In the genomic region with DNA sequence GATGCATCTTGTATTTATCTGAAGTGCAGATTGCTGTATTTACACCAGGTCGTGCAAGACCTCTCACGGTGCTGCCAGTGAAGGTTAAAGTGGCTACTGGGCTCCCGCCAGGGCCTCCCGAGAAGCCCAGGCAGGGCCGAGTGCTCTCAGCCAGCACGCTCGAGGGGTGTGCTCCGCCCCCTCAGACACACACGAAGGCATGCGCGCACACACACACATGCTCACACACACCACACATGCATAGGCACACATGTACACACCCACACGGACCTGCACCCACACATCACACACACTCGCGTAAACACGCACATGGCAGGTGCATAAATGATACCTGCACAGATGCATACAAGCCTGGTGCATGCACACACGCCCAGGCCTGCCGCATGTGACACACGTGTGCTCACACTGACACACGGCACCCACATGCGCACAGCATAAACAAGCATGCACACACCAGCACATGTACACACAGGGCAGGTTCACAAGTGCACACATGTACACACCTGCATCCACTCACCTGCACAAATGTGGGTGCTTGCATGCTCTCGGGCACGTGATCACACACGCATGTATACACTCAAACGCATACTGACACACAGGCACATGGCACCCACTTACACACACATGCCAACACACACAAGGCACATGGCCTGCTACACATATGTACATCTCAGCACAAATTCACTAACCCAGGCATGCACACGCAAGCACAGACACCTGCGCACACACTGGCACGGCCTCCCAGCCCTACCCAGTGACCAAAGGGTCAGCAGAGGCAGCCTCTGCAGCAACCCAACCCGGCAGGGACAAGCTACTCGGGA, we compare ENCODE assay signal across 15 cellular contexts.
A peak's percentile ranks its signal among the peaks of the same experiment; 100 is the strongest.
DNase-seq lines count a peak whose midpoint lies in the region; ATAC-seq, FAIRE-seq and TF ChIP-seq lines count a peak whose summit lies in the region.
"Had no signal": no experiment of that assay in that cellular context is flagged by ENCODE, and none has a peak within 500 bp of the region (broad histone marks: within the 10 kb centered on the region; RNA-seq: fewer than 3 reads in every experiment).

No MANE protein-coding gene starts in this region.

- no TSS peak for BruUV-seq in HepG2 (replicated peaks; lab: Mats Ljungman, UMichigan)

- peak; percentile 94 for FAIRE-seq in HTR-8/SVneo (lab: Jason Lieb, UNC)
- no peak for FAIRE-seq in HepG2 (lab: Jason Lieb, UNC)
- FAIRE-seq: D721Med, G401.6 had no signal

- H3K4me1 ChIP-seq in heart right ventricle (peaks cover 0 to 7% (median 0%) of the 10 kb centered on the region in 9 donors), HepG2 (ENCODE audit: insufficient read depth, low read length) (no peaks in the 10 kb centered on the region), upper lobe of left lung (peaks cover 0 to 14% (median 9%) of the 10 kb centered on the region in 4 donors)

- in situ Hi-C loops in HepG2 (cut with HindIII; ENCODE audit: extremely low pct_ligation_motif_present, low pct_unique_long_range_greater_than_20kb): no loop called here

- no peak overlapping the region for H3K4me3 ChIP-seq in heart right ventricle
- H3K4me3 ChIP-seq in HepG2 (replicated peaks in 1 of 3; ENCODE audit: insufficient read depth in 1 of 3, low read depth in 2 of 3, low read length in 3 of 3): no peak overlapping the region
- H3K4me3 ChIP-seq in upper lobe of left lung: no peak overlapping the region
- H3K4me3 ChIP-seq: GM23248 had no signal

- H3K9ac ChIP-seq in HepG2 (ENCODE audit: insufficient read depth, low read depth, low read length): no peak overlapping the region
- H3K9ac ChIP-seq: GM23248, KMS-11 had no signal

- H3K9me3 ChIP-seq in heart right ventricle (peaks cover 0 to 4% (median 0%) of the 10 kb centered on the region in 11 donors), HepG2 (ENCODE audit: low read length) (no peaks in the 10 kb centered on the region), upper lobe of left lung (no peaks in the 10 kb centered on the region)

- H3K27ac ChIP-seq in heart right ventricle (no peak overlapping the region), HepG2 (ENCODE audit: extremely low read length, insufficient read depth, low read length) (no peak overlapping the region), upper lobe of left lung (no peak overlapping the region)
- H3K27ac ChIP-seq: GM23248, KMS-11 had no signal

- TF ChIP-seq CTCF in heart right ventricle (IDR thresholded peaks at IDR 0.05) (no peak), HepG2 (CRISPR knock-in tag; IDR thresholded peaks at IDR 0.05) (no peak), upper lobe of left lung (IDR thresholded peaks at IDR 0.05) (no peak)

- TF ChIP-seq EP300 in HepG2 (IDR thresholded peaks at IDR 0.05; ENCODE audit: low read depth in 2 of 2, low read length in 2 of 2) (no peak), HepG2 (CRISPR knock-in tag; IDR thresholded peaks at IDR 0.05; ENCODE audit: borderline replicate concordance) (no peak), upper lobe of left lung (IDR thresholded peaks at IDR 0.05) (no peak)

- CTCF ChIA-PET in HepG2 (lab: Yijun Ruan, JAX; ENCODE audit: low intra/inter-chr PET ratio, low total read pairs): no interaction called here

- TF ChIP-seq POLR2A in HepG2 (IDR thresholded peaks at IDR 0.05; ENCODE audit: insufficient read depth in 1 of 2, low read depth in 2 of 2, low read length in 2 of 2) (no peak), upper lobe of left lung (IDR thresholded peaks at IDR 0.05) (no peak)

- no peak overlapping the region for H3K4me2 ChIP-seq in HepG2 (ENCODE audit: low read depth, low read length)
- H3K4me2 ChIP-seq: KMS-11 had no signal

- TF ChIP-seq RAD21 in HepG2 (CRISPR knock-in tag; IDR thresholded peaks at IDR 0.05): no peak

- no peak overlapping the region for H2AFZ ChIP-seq in HepG2 (ENCODE audit: low read length)
- H2AFZ ChIP-seq: GM23248 had no signal

- 85 to 86% methylated on average over 29 of the region's 29 CpGs for WGBS in heart right ventricle, 2 donors
- WGBS in HepG2 (ENCODE audit: low lambda C conversion rate): 57% methylated on average over 16 of the region's 29 CpGs
- 73 to 80% methylated on average over 27 to 29 of the region's 29 CpGs for WGBS in upper lobe of left lung, 2 donors

- no peaks in the 10 kb centered on the region for H4K20me1 ChIP-seq in HepG2 (ENCODE audit: insufficient read depth, low read length)

- H3K79me2 ChIP-seq in HepG2 (ENCODE audit: insufficient read depth, low read length): no peaks in the 10 kb centered on the region

- DNase-seq in Right ventricle myocardium superior (peak; percentile 26), heart right ventricle (no peak), HTR-8/SVneo (ENCODE audit: insufficient read length, low spot score) (no peak), HepG2 (ENCODE audit: low spot score) (no peak), upper lobe of left lung (peak; percentile 51 to 69), cortex of kidney (lab: John Stamatoyannopoulos, UW) (no peak)
- DNase-seq in activated naive CD4-positive, alpha-beta T cell (lab: John Stamatoyannopoulos, UW): no peak
- DNase-seq: DND-41, GM23248, MV-4-11, NCI-H1694 treated with DMSO at 0.1 percent for 48 hours had no signal

- POLR2A ChIA-PET in HepG2 (lab: Yijun Ruan, JAX): no interaction called here

- intact Hi-C loops in Right ventricle myocardium superior (cut with DNase I): no loop called here
- intact Hi-C loops in heart right ventricle (cut with DNase I): no loop called here
- intact Hi-C loops in HepG2 (cut with micrococcal nuclease; ENCODE audit: unreplicated experiment): no loop called here

- H3K27me3 ChIP-seq in heart right ventricle (peaks cover 0 to 5% (median 0%) of the 10 kb centered on the region in 7 donors), HepG2 (ENCODE audit: control insufficient read depth in 1 of 2, insufficient read depth in 2 of 2, low read length in 2 of 2) (peaks cover 10 to 39% of the 10 kb centered on the region in 2 experiments; a peak in 4 of 5 replicates), upper lobe of left lung (no peaks in the 10 kb centered on the region)

- H3K36me3 ChIP-seq in heart right ventricle (no peaks in the 10 kb centered on the region), HepG2 (replicated peaks in 1 of 2; ENCODE audit: control insufficient read depth in 1 of 2, insufficient read depth in 2 of 2, low read length in 2 of 2) (no peaks in the 10 kb centered on the region), upper lobe of left lung (no peaks in the 10 kb centered on the region)

- ATAC-seq in Right ventricle myocardium superior (ENCODE audit: poor library complexity) (no peak), heart right ventricle (no peak), HepG2 (no peak), upper lobe of left lung (ENCODE audit: low FRiP score in 2 of 2) (peak in 1 of 2 donors; percentile 12), GM21423 (IDR thresholded peaks at IDR 0.05; ENCODE audit: unreplicated experiment) (no peak)

TF ChIP-seq in HepG2, 621 proteins besides CTCF, POLR2A, EP300 and RAD21:
- no peak for TF ChIP-seq ZNF550 (CRISPR knock-in tag; IDR thresholded peaks at IDR 0.05; ENCODE audit: borderline replicate concordance)
- TF ChIP-seq MNT (IDR thresholded peaks at IDR 0.05): peak; percentile 100

Comparison
In these comparisons a context has a peak if more than half of its experiments do, and no peak if none do; other contexts are left out.
1. DNase-seq: peak in Right ventricle myocardium superior (single experiment) and upper lobe of left lung (2 of 2); none in heart right ventricle (0 of 2), HTR-8/SVneo (single experiment), HepG2 (single experiment), activated naive CD4-positive, alpha-beta T cell (0 of 4) and cortex of kidney (single experiment).